In the genomic region with DNA sequence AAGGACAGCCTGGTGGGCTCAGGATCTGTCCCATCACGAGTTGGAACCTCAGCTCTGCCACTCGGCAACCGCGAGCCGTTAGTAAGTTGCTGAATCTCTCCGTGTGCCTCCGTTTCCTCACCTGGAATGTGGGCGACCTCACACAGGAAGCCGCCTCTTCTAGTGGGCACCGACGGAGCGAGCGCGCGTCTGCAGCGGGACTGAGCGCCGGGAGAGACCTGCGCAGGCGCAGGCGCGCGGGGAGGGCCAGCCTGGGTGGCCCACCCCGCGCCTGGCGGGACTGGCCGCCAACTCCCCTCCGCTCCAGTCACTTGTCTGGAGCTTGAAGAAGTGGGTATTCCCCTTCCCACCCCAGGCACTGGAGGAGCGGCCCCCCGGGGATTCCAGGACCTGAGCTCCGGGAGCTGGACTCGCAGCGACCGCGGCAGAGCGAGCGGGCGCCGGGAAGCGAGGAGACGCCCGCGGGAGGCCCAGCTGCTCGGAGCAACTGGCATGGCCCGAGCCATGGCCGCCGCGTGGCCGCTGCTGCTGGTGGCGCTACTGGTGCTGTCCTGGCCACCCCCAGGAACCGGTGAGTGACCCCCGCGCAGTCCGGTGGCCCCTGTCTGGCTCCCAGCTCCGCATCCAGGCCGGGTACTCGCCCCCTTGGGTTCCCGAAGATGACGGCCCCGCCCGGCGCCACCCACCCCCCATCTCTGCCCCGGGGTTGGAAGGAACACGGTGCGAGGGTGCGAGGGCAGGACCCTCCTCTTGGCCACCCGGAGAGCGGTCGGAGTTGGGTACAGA, we compare ENCODE assay signal across 8 cellular contexts. TPM values are rescaled to one million over a fixed set of nuclear protein-coding genes. Genes with fewer than 3 reads are reported as not detected.
DNase-seq lines count a peak whose midpoint lies in the region; ATAC-seq and TF ChIP-seq lines count a peak whose summit lies in the region.

Gene PVR (plus strand): TSS at position 306 of the 786 bp plus-strand sequence. CDS start 187 bp downstream, at position 493.

- H3K36me3 ChIP-seq in lung (ENCODE audit: control insufficient read depth in 2 of 2, insufficient read depth in 2 of 2, low read length in 2 of 2), result peaks cover 0 to 8% of the 10 kb centered on the region in 2 donors

- H3K4me3 ChIP-seq in lung, result peak within 1 kb of the TSS; percentile 95

- H3K27ac ChIP-seq in lung (ENCODE audit: low read depth in 1 of 2, low read length in 1 of 2), result peak within 1 kb of the TSS; percentile 92 to 95

- TF ChIP-seq CTCF in lung (IDR thresholded peaks at IDR 0.05; ENCODE audit: control extremely low read depth, extremely low read depth), result no peak

- H3K4me1 Mint-ChIP-seq in activated CD4-positive, alpha-beta memory T cell treated with anti-CD3 and anti-CD28 coated beads for 36 hours (ENCODE audit: low read depth), result no peaks in the 10 kb centered on the region

- in situ Hi-C loops in endometrial microvascular endothelial cells (cut with HindIII; ENCODE audit: inconsistent ontology term, low pct_unique_long_range_greater_than_20kb, low sequenced_read_pairs), result no loop called here

- peaks cover 27% of the 10 kb centered on the region for H3K27me3 Mint-ChIP-seq in activated CD4-positive, alpha-beta memory T cell treated with anti-CD3 and anti-CD28 coated beads for 36 hours

- 0% methylated on average over 60 to 69 of the region's 69 CpGs for WGBS in lung, 2 donors

- H3K4me3 Mint-ChIP-seq in activated CD4-positive, alpha-beta memory T cell treated with anti-CD3 and anti-CD28 coated beads for 36 hours, result peak within 1 kb of the TSS; percentile 82

- H3K9me3 ChIP-seq in lung (ENCODE audit: control insufficient read depth in 2 of 2, insufficient read depth in 1 of 2, low read length in 1 of 2), result no peaks in the 10 kb centered on the region

- intact Hi-C loops in activated CD4-positive, alpha-beta memory T cell treated with anti-CD3 and anti-CD28 coated beads for 36 hours (cut with micrococcal nuclease), result no loop called here

- H3K27me3 ChIP-seq in lung (ENCODE audit: control insufficient read depth, insufficient read depth), result no peaks in the 10 kb centered on the region

- ATAC-seq in lung (ENCODE audit: insufficient read depth, low FRiP score), result peak; percentile 93

- no peak within 1 kb of the TSS for H3K27ac Mint-ChIP-seq in activated CD4-positive, alpha-beta memory T cell treated with anti-CD3 and anti-CD28 coated beads for 36 hours

- POLR2A ChIA-PET in activated CD4-positive, alpha-beta memory T cell treated with anti-CD3 and anti-CD28 coated beads for 36 hours (lab: Charles Lee), result no interaction called here

- no peaks in the 10 kb centered on the region for H3K36me3 Mint-ChIP-seq in activated CD4-positive, alpha-beta memory T cell treated with anti-CD3 and anti-CD28 coated beads for 36 hours

- CTCF ChIA-PET in activated CD4-positive, alpha-beta memory T cell treated with anti-CD3 and anti-CD28 coated beads for 36 hours (lab: Charles Lee), result interaction anchor here (0.7 to 1.6 kb wide), 3 partner anchors 11 to 73 kb away, joined by 3 to 5 read pairs (median 5); no protein-coding TSS in a partner anchor

- peaks cover 8 to 17% of the 10 kb centered on the region in 2 donors for H3K4me1 ChIP-seq in lung (ENCODE audit: control insufficient read depth in 2 of 2, insufficient read depth in 2 of 2, low read length in 2 of 2)

- H3K9me3 Mint-ChIP-seq in activated CD4-positive, alpha-beta memory T cell treated with anti-CD3 and anti-CD28 coated beads for 36 hours, result no peaks in the 10 kb centered on the region

- DNase-seq in NCI-H2081 (lab: John Stamatoyannopoulos, UW), result peak; percentile 71 to 80
- DNase-seq in NCI-H2081 treated with DMSO at 0.1 percent for 48 hours (lab: John Stamatoyannopoulos, UW), result no peak
- DNase-seq in NCI-H2227 treated with DMSO at 0.1 percent for 48 hours (lab: John Stamatoyannopoulos, UW), result peak; percentile 23
- peak; percentile 53 for DNase-seq in activated CD4-positive, alpha-beta memory T cell treated with anti-CD3 and anti-CD28 coated beads for 36 hours
- DNase-seq in lung (ENCODE audit: low spot score), result peak; percentile 74
- DNase-seq in stimulated activated CD4-positive, alpha-beta T cell treated with anti-CD3 and anti-CD28 coated beads, Interleukin-4, amount 100 ng/mL, for 4 hours, result peak; percentile 43 to 53
- DNase-seq in NK-92 treated with Interleukin-12 subunit alpha and Interleukin-12 subunit beta, amount 100 ng/mL, for 24 hours (lab: John Stamatoyannopoulos, UW), result no peak

RNA-seq across cellular contexts. Expression of gene PVR, which starts in this region (rescaled TPM):
- 1 to 10 TPM; 6.5 to 7.4 TPM for total RNA-seq in activated CD4-positive, alpha-beta memory T cell treated with anti-CD3 and anti-CD28 coated beads for 36 hours
- total RNA-seq in endometrial microvascular endothelial cells (ENCODE audit: inconsistent ontology term) (342 TPM), lung (10 to 100 TPM; 26.5 to 46.4 TPM)
- 10 to 100 TPM; 26.4 to 51.6 TPM for polyA plus RNA-seq in lung

Comparison
In these comparisons a context has a peak if more than half of its experiments do, and no peak if none do; other contexts are left out.
1. DNase-seq: peak in NCI-H2081 (2 of 2), NCI-H2227 treated with DMSO at 0.1 percent for 48 hours (single experiment), activated CD4-positive, alpha-beta memory T cell treated with anti-CD3 and anti-CD28 coated beads for 36 hours (single experiment), lung (single experiment) and stimulated activated CD4-positive, alpha-beta T cell treated with anti-CD3 and anti-CD28 coated beads, Interleukin-4, amount 100 ng/mL, for 4 hours (2 of 2); none in NCI-H2081 treated with DMSO at 0.1 percent for 48 hours (single experiment) and NK-92 treated with Interleukin-12 subunit alpha and Interleukin-12 subunit beta, amount 100 ng/mL, for 24 hours (single experiment).